ENCODE assay signal across 8 cellular contexts in genomic region chr20:36773123-36773547, GRCh38. TPM values are rescaled to one million over a fixed set of nuclear protein-coding genes. Genes with fewer than 3 reads are reported as not detected.
A peak's percentile ranks its signal among the peaks of the same experiment; 100 is the strongest.
DNase-seq lines count a peak whose midpoint lies in the region; ATAC-seq and TF ChIP-seq lines count a peak whose summit lies in the region.

No MANE protein-coding gene starts in this region.

- intact Hi-C loops in A673 (cut with micrococcal nuclease; ENCODE audit: unreplicated experiment): no loop called here
- intact Hi-C loops in sigmoid colon (cut with DNase I): loop anchor here (5.0 to 10.0 kb wide), 5 partner anchors 52 to 198 kb away; partner anchors contain the start of genes RAB5IF and TGIF2

- CTCF ChIA-PET in A673 (lab: Charles Lee): interaction anchor here (1.0 to 1.6 kb wide), 3 partner anchors 35 to 135 kb away, joined by 3 to 4 read pairs (median 4); no protein-coding TSS in a partner anchor

- POLR2A ChIA-PET in A673 (lab: Charles Lee; ENCODE audit: low non-redundant PET): interaction anchor here (0.7 kb wide), 1 partner anchor 37 kb away, joined by 3 read pairs; no protein-coding TSS in a partner anchor

- peaks cover 3% of the 10 kb centered on the region for H3K4me1 ChIP-seq in A673 (ENCODE audit: insufficient read depth, low read length, poor library complexity, severe bottlenecking)
- peaks cover 0 to 34% (median 26%) of the 10 kb centered on the region in 4 donors for H3K4me1 ChIP-seq in sigmoid colon

- H3K27ac ChIP-seq in A673 (ENCODE audit: low read depth, low read length, poor library complexity, severe bottlenecking): peak overlapping the region; percentile 89
- peak overlapping the region; percentile 93 to 97 (median 95) for H3K27ac ChIP-seq in sigmoid colon

- DNase-seq in A673 (ENCODE audit: low spot score) (no peak), SK-N-DZ (ENCODE audit: low spot score) (peak; percentile 41), fibroblast of mammary gland (ENCODE audit: low read depth) (no peak), sigmoid colon (no peak), middle frontal gyrus (ENCODE audit: extremely low spot score, low spot score) (no peak), AG20443 (ENCODE audit: low spot score) (no peak), OCI-M2 (lab: John Stamatoyannopoulos, UW; ENCODE audit: unreplicated experiment) (no peak)

- 1 to 3% methylated on average over 19 of the region's 19 CpGs for WGBS in sigmoid colon, 2 donors

- no peak for TF ChIP-seq EP300 in sigmoid colon (IDR thresholded peaks at IDR 0.05)

- peaks cover 20% of the 10 kb centered on the region for H3K36me3 ChIP-seq in A673 (ENCODE audit: insufficient read depth, low read length, poor library complexity, severe bottlenecking)
- H3K36me3 ChIP-seq in sigmoid colon: no peaks in the 10 kb centered on the region

- peak; percentile 22 for ATAC-seq in GM21423 (IDR thresholded peaks at IDR 0.05; ENCODE audit: unreplicated experiment)

- TF ChIP-seq CTCF in A673 (conservative IDR thresholded peaks at IDR 0.05; ENCODE audit: low read depth, low read length) (no peak), fibroblast of mammary gland (conservative IDR thresholded peaks at IDR 0.05; ENCODE audit: control insufficient read depth, insufficient read depth, low read depth, low read length) (no peak), sigmoid colon (IDR thresholded peaks at IDR 0.05) (no peak)

- TF ChIP-seq POLR2A in sigmoid colon (IDR thresholded peaks at IDR 0.05): no peak

- H3K9me3 ChIP-seq in A673 (ENCODE audit: low read depth, low read length, poor library complexity, severe bottlenecking): no peaks in the 10 kb centered on the region
- H3K9me3 ChIP-seq in sigmoid colon: no peaks in the 10 kb centered on the region

- no peaks in the 10 kb centered on the region for H3K27me3 ChIP-seq in A673 (replicated peaks; ENCODE audit: insufficient read depth, low read depth, low read length, poor library complexity)
- H3K27me3 ChIP-seq in sigmoid colon: no peaks in the 10 kb centered on the region

- TSS peak; percentile 61 for BruUV-seq in A673 (replicated peaks; lab: Mats Ljungman, UMichigan)

- H3K4me3 ChIP-seq in A673 (ENCODE audit: low read depth, low read length, poor library complexity, severe bottlenecking) (peak overlapping the region; percentile 69), fibroblast of mammary gland (ENCODE audit: control insufficient read depth, low read depth, low read length) (peak overlapping the region; percentile 70), sigmoid colon (peak overlapping the region; percentile 58 to 79 (median 73))

RNA-seq across cellular contexts. Expression of gene DSN1, which starts 0.4 kb away (rescaled TPM):
- 40.8 and 42.4 TPM in 2 replicates for total RNA-seq in A673 (2021)
- polyA plus RNA-seq in SK-N-DZ (2014; cell fraction: cytosol; rRNA removed): 108 and 121 TPM in 2 replicates
- 53.8 and 73.5 TPM in 2 replicates for polyA plus RNA-seq in SK-N-DZ (2014; cell fraction: nucleus; rRNA removed)
- total RNA-seq in sigmoid colon: 1 to 10 TPM; 4.4 to 6.4 (median 5.5) TPM
- polyA plus RNA-seq in sigmoid colon: 10 to 100 TPM in 2 of 3 donors, 1 to 10 TPM in 1; 7.8 to 11.7 (median 11.6) TPM

RNA-seq across cellular contexts. Expression of gene NDRG3, which starts 27.2 kb away (rescaled TPM):
- total RNA-seq in A673 (2021) (17.6 and 23.2 TPM in 2 replicates), sigmoid colon (10 to 100 TPM; 28.5 to 38.9 (median 31.5) TPM)
- 55.1 and 59.9 TPM in 2 replicates for polyA plus RNA-seq in SK-N-DZ (2014; cell fraction: cytosol; rRNA removed)
- 19.4 and 27.4 TPM in 2 replicates for polyA plus RNA-seq in SK-N-DZ (2014; cell fraction: nucleus; rRNA removed)
- 10 to 100 TPM; 21.6 to 32.1 (median 25.9) TPM for polyA plus RNA-seq in sigmoid colon
